Comparison of ENCODE assay signal across 3 cellular contexts in genomic region chr5:128682669-128683068, GRCh38.
TF ChIP-seq lines count a peak whose summit lies in the region.

No MANE protein-coding gene starts in this region.

TF ChIP-seq in GM23338, 12 proteins besides CTCF, POLR2A, EP300 and RAD21:
- TF ChIP-seq ETS1 (IDR thresholded peaks at IDR 0.05) (no peak), ZNF331 (CRISPR knock-in tag; IDR thresholded peaks at IDR 0.05; ENCODE audit: low read depth) (no peak), NANOG (IDR thresholded peaks at IDR 0.05; ENCODE audit: borderline replicate concordance) (no peak)

TF ChIP-seq in IMR-90, 13 proteins besides CTCF, POLR2A, EP300 and RAD21:
- TF ChIP-seq MXI1 (IDR thresholded peaks at IDR 0.05; ENCODE audit: borderline replicate concordance, low read depth, low read length) (no peak), CEBPB (IDR thresholded peaks at IDR 0.05; ENCODE audit: low read depth, low read length) (peak; percentile 26; the same call in 1 of the 2 replicates), NFE2L2 (IDR thresholded peaks at IDR 0.05; ENCODE audit: low read depth, low read length) (no peak), BHLHE40 (IDR thresholded peaks at IDR 0.05; ENCODE audit: low read depth, low read length) (no peak), MAFK (IDR thresholded peaks at IDR 0.05; ENCODE audit: low read depth, low read length) (no peak)

TF ChIP-seq in H1, 55 proteins besides CTCF, POLR2A, EP300 and RAD21:
- TF ChIP-seq CEBPB (IDR thresholded peaks at IDR 0.05; ENCODE audit: low read depth, low read length) (peak; percentile 59; the same call in 1 of the 2 replicates), ASH2L (IDR thresholded peaks at IDR 0.05; ENCODE audit: low read length) (no peak)
